9 cellular contexts compared by ENCODE assay signal in the genomic region with DNA sequence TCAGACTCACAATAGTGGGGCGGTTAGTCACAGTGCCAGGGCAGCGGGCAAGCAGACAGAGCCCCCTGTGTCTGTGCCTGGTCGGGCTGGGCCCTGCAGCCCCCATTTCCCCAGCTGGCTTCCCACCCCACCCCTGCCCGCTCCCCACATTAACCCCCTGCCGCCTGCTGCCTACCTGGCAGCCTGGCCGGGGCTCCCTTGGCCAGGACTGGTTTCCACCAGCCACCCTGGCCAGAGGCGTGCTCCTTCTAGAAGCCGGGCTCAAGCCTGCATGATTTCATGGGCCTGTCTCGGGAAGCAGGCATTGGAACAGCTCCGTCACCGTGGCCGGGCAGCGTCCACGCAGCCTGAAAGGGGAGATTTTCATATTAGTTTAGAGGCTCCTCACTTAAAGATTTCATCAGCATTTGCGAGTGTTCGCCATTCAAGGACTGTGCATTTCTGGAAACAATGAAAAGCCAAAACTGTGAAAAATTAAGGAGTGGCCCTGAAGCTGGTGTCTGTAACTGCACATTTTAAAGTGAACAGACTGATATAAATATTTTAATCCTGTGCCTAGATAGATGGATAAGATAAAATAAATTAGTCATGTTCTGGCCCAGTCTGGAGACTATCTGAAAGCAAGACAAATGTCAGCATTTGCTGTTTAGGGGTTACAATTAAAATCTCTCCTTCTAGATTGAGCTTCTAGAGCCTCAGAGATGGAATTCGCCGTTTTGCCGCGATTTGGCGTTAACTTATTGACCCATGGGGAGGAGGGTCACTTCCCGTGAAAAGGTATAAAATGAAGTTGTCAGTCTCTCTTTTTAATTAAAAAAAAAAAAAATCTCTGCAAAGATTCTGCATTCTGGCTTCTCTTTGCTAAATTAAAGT.
A peak's percentile ranks its signal among the peaks of the same experiment; 100 is the strongest.
DNase-seq lines count a peak whose midpoint lies in the region; ATAC-seq lines count a peak whose summit lies in the region.
"Had no signal": no experiment of that assay in that cellular context is flagged by ENCODE, and none has a peak within 500 bp of the region (broad histone marks: within the 10 kb centered on the region; RNA-seq: fewer than 3 reads in every experiment).

No MANE protein-coding gene starts in this region.

- H3K27ac Mint-ChIP-seq in activated CD4-positive, alpha-beta memory T cell treated with anti-CD3 and anti-CD28 coated beads, Interleukin-2, amount 10 ng/mL, durations not matched to agents 7 days and 5 days: peak overlapping the region; percentile 35
- peak overlapping the region in 4 of 6 donors; percentile 61 to 96 (median 84) for H3K27ac Mint-ChIP-seq in immature natural killer cell

- CTCF ChIA-PET in activated CD4-positive, alpha-beta memory T cell treated with anti-CD3 and anti-CD28 coated beads, Interleukin-2, amount 10 ng/mL, durations not matched to agents 7 days and 5 days (lab: Charles Lee): interaction anchor here (0.6 kb wide), 1 partner anchor 39 kb away, joined by 3 read pairs; no protein-coding TSS in a partner anchor

- peak overlapping the region; percentile 98 for H3K27ac ChIP-seq in subcutaneous abdominal adipose tissue (ENCODE audit: low read depth, low read length)

- peaks cover 0 to 2% (median under 1%) of the 10 kb centered on the region in 5 donors for H3K36me3 ChIP-seq in subcutaneous abdominal adipose tissue (ENCODE audit: control insufficient read depth in 5 of 5, insufficient read depth in 5 of 5, low read length in 5 of 5)

- H3K4me1 Mint-ChIP-seq in activated CD4-positive, alpha-beta memory T cell treated with anti-CD3 and anti-CD28 coated beads, Interleukin-2, amount 10 ng/mL, durations not matched to agents 7 days and 5 days: peaks cover 44% of the 10 kb centered on the region
- peaks cover 62 to 80% of the 10 kb centered on the region in 2 donors for H3K4me1 Mint-ChIP-seq in immature natural killer cell

- no peaks in the 10 kb centered on the region for H3K27me3 ChIP-seq in subcutaneous abdominal adipose tissue (ENCODE audit: control insufficient read depth in 5 of 5, insufficient read depth in 4 of 5, low read length in 5 of 5)

- no peak overlapping the region for H3K4me3 Mint-ChIP-seq in activated CD4-positive, alpha-beta memory T cell treated with anti-CD3 and anti-CD28 coated beads, Interleukin-2, amount 10 ng/mL, durations not matched to agents 7 days and 5 days
- peak overlapping the region in 3 of 5 donors; percentile 3 to 92 (median 17) for H3K4me3 Mint-ChIP-seq in immature natural killer cell

- H3K9me3 Mint-ChIP-seq in activated CD4-positive, alpha-beta memory T cell treated with anti-CD3 and anti-CD28 coated beads, Interleukin-2, amount 10 ng/mL, durations not matched to agents 7 days and 5 days: no peaks in the 10 kb centered on the region
- no peaks in the 10 kb centered on the region for H3K9me3 Mint-ChIP-seq in immature natural killer cell

- peak overlapping the region; percentile 62 to 85 (median 66) for H3K9ac ChIP-seq in subcutaneous abdominal adipose tissue (ENCODE audit: low read length in 5 of 5)

- DNase-seq in NCI-H1105 treated with DMSO at 0.1 percent for 48 hours (lab: John Stamatoyannopoulos, UW) (peak; percentile 55), NCI-H1105 (lab: John Stamatoyannopoulos, UW) (no peak), immature natural killer cell (no peak), DMS114 treated with DMSO at 0.1 percent for 48 hours (lab: John Stamatoyannopoulos, UW; ENCODE audit: unreplicated experiment) (no peak)
- no peak for DNase-seq in activated CD4-positive, alpha-beta memory T cell treated with anti-CD3 and anti-CD28 coated beads, Interleukin-2, amount 10 ng/mL, durations not matched to agents 7 days and 5 days
- DNase-seq: cortex of kidney had no signal

- H3K4me3 ChIP-seq in subcutaneous abdominal adipose tissue (ENCODE audit: low read depth in 1 of 5, low read length in 5 of 5): peak overlapping the region; percentile 40 to 77 (median 66)

- POLR2A ChIA-PET in activated CD4-positive, alpha-beta memory T cell treated with anti-CD3 and anti-CD28 coated beads, Interleukin-2, amount 10 ng/mL, durations not matched to agents 7 days and 5 days (lab: Charles Lee): interaction anchor here (3.0 to 6.7 kb wide), 3 partner anchors 13 to 19 kb away, joined by 26 to 70 read pairs (median 41); no protein-coding TSS in a partner anchor

- peaks cover 7% of the 10 kb centered on the region for H3K36me3 Mint-ChIP-seq in activated CD4-positive, alpha-beta memory T cell treated with anti-CD3 and anti-CD28 coated beads, Interleukin-2, amount 10 ng/mL, durations not matched to agents 7 days and 5 days (ENCODE audit: low read depth)
- no peaks in the 10 kb centered on the region for H3K36me3 Mint-ChIP-seq in immature natural killer cell

- H3K9me3 ChIP-seq in subcutaneous abdominal adipose tissue (ENCODE audit: control insufficient read depth in 5 of 5, low read length in 5 of 5): no peaks in the 10 kb centered on the region

- no peak for ATAC-seq in HG02759 (IDR thresholded peaks at IDR 0.05; ENCODE audit: unreplicated experiment)
- no peak for ATAC-seq in GM21786 (IDR thresholded peaks at IDR 0.05; ENCODE audit: unreplicated experiment)

- H3K4me1 ChIP-seq in subcutaneous abdominal adipose tissue (ENCODE audit: control insufficient read depth in 5 of 5, insufficient read depth in 5 of 5, low read length in 5 of 5): peaks cover 14 to 83% (median 75%) of the 10 kb centered on the region in 5 donors

- no peaks in the 10 kb centered on the region for H3K27me3 Mint-ChIP-seq in activated CD4-positive, alpha-beta memory T cell treated with anti-CD3 and anti-CD28 coated beads, Interleukin-2, amount 10 ng/mL, durations not matched to agents 7 days and 5 days
- peaks cover 1 to 4% (median 3%) of the 10 kb centered on the region in 3 donors for H3K27me3 Mint-ChIP-seq in immature natural killer cell (ENCODE audit: low read depth in 3 of 3)
